In genomic region chr19:39858541-39858940, GRCh38 we compare ENCODE assay signal across 13 cellular contexts. TPM values are rescaled to one million over a fixed set of nuclear protein-coding genes. Genes with fewer than 3 reads are reported as not detected.
A peak's percentile ranks its signal among the peaks of the same experiment; 100 is the strongest.
DNase-seq lines count a peak whose midpoint lies in the region; ATAC-seq and TF ChIP-seq lines count a peak whose summit lies in the region.
"Had no signal": no experiment of that assay in that cellular context is flagged by ENCODE, and none has a peak within 500 bp of the region (broad histone marks: within the 10 kb centered on the region; RNA-seq: fewer than 3 reads in every experiment).

No MANE protein-coding gene starts in this region.

- peak overlapping the region; percentile 28; the same call in 1 of the 2 replicates for H3K4me3 ChIP-seq in IMR-90 (ENCODE audit: insufficient read depth, low read depth, low read length)
- H3K4me3 ChIP-seq: suprapubic skin had no signal

- H3K27me3 Mint-ChIP-seq in chondrocyte (ENCODE audit: low read depth), result peaks cover 21% of the 10 kb centered on the region
- H3K27me3 Mint-ChIP-seq in neural crest cell (ENCODE audit: low read depth), result peaks cover 12% of the 10 kb centered on the region

- no peaks in the 10 kb centered on the region for H3K9me1 ChIP-seq in IMR-90 (ENCODE audit: insufficient read depth, low read length)

- no peaks in the 10 kb centered on the region for H3K79me1 ChIP-seq in IMR-90 (ENCODE audit: low read depth in 1 of 2, low read length in 2 of 2)

- no peak overlapping the region for H2BK20ac ChIP-seq in IMR-90 (ENCODE audit: low read depth, low read length)

- no peak overlapping the region for H2AK5ac ChIP-seq in IMR-90 (ENCODE audit: low read depth, low read length)

- DNase-seq in Daoy (ENCODE audit: low read depth), result peak; percentile 69
- peak; percentile 63 for DNase-seq in IMR-90
- no peak for DNase-seq in chondrocyte (ENCODE audit: low spot score)
- DNase-seq in neural crest cell (ENCODE audit: low read depth, low spot score), result no peak
- DNase-seq: activated CD4-positive, CD25-positive, alpha-beta regulatory T cell; hippocampal formation; KG1; NCI-H2107 had no signal

- H3K4me1 ChIP-seq in IMR-90 (ENCODE audit: control insufficient read depth, insufficient read depth, low read length), result no peaks in the 10 kb centered on the region
- H3K4me1 ChIP-seq: suprapubic skin had no signal

- H3K27me3 ChIP-seq in IMR-90 (ENCODE audit: control insufficient read depth, insufficient read depth, low read length), result no peaks in the 10 kb centered on the region
- H3K27me3 ChIP-seq: suprapubic skin had no signal

- H3K9ac ChIP-seq in IMR-90 (ENCODE audit: low read depth, low read length), result no peak overlapping the region

- no peak overlapping the region for H3K56ac ChIP-seq in IMR-90 (ENCODE audit: extremely low read depth, insufficient read depth, low read length)

- no peak overlapping the region for H3K27ac ChIP-seq in IMR-90 (ENCODE audit: insufficient read depth, low read length)
- H3K27ac ChIP-seq: suprapubic skin had no signal

- no peak overlapping the region for H2AK9ac ChIP-seq in IMR-90 (replicated peaks; ENCODE audit: low read depth, low read length, poor library complexity)

- TF ChIP-seq RAD21 in IMR-90 (IDR thresholded peaks at IDR 0.05; ENCODE audit: low read length), result no peak

- H2AFZ ChIP-seq in IMR-90 (replicated peaks; ENCODE audit: low read length, poor library complexity), result no peak overlapping the region

- H3K27ac Mint-ChIP-seq in chondrocyte (ENCODE audit: unreplicated experiment), result no peak overlapping the region
- H3K27ac Mint-ChIP-seq in neural crest cell (ENCODE audit: unreplicated experiment), result peak overlapping the region; percentile 86

- no peak overlapping the region for H2BK120ac ChIP-seq in IMR-90 (ENCODE audit: low read depth, low read length)

- no peaks in the 10 kb centered on the region for H3K36me3 Mint-ChIP-seq in chondrocyte (ENCODE audit: low read depth)
- H3K36me3 Mint-ChIP-seq in neural crest cell (ENCODE audit: low read depth), result no peaks in the 10 kb centered on the region

- POLR2A ChIA-PET in IMR-90 (lab: Charles Lee; ENCODE audit: unreplicated experiment), result no interaction called here

- H3K9me3 ChIP-seq in IMR-90 (ENCODE audit: control insufficient read depth, insufficient read depth, low read length), result no peaks in the 10 kb centered on the region
- H3K9me3 ChIP-seq: suprapubic skin had no signal

- dilution Hi-C loops in IMR-90 (cut with HindIII; ENCODE audit: low sequenced_read_pairs, unreplicated experiment), result no loop called here

- no peak overlapping the region; the same call in 1 of the 2 replicates for H4K5ac ChIP-seq in IMR-90 (ENCODE audit: low read depth, low read length)

- H3K9me3 Mint-ChIP-seq in chondrocyte (ENCODE audit: low read depth) (peaks cover 4% of the 10 kb centered on the region), neural crest cell (peaks cover 7% of the 10 kb centered on the region)

- H3K14ac ChIP-seq in IMR-90 (replicated peaks; ENCODE audit: low read depth, low read length), result no peak overlapping the region

- no peak overlapping the region for H2BK5ac ChIP-seq in IMR-90 (ENCODE audit: low read depth, low read length, poor library complexity, severe bottlenecking)

- intact Hi-C loops in IMR-90 (cut with micrococcal nuclease), result no loop called here

- no peaks in the 10 kb centered on the region for H4K20me1 ChIP-seq in IMR-90 (ENCODE audit: insufficient read depth, low read length)

- H4K91ac ChIP-seq in IMR-90 (ENCODE audit: insufficient read depth, low read depth, low read length), result no peak overlapping the region

- peak overlapping the region; percentile 60 for H3K4me3 Mint-ChIP-seq in chondrocyte (ENCODE audit: unreplicated experiment)
- H3K4me3 Mint-ChIP-seq in neural crest cell, result peak overlapping the region; percentile 20

- no peak overlapping the region for H3K4ac ChIP-seq in IMR-90 (ENCODE audit: low read depth, low read length)

- H2BK15ac ChIP-seq in IMR-90 (ENCODE audit: low read depth, low read length), result no peak overlapping the region

- H3K4me2 ChIP-seq in IMR-90 (ENCODE audit: low read depth, low read length), result peak overlapping the region; percentile 31

- no peak overlapping the region for H4K8ac ChIP-seq in IMR-90 (ENCODE audit: low read depth in 2 of 2, low read length in 2 of 2)

- in situ Hi-C loops in IMR-90 (cut with MboI; ENCODE audit: low sequenced_read_pairs), result no loop called here

- WGBS in IMR-90 (ENCODE audit: extremely low coverage in 2 of 2, insufficient read length in 1 of 2), 2 experiments, result no CpG with 5 or more reads among the region's 11 CpGs

- no peak overlapping the region for H3K23ac ChIP-seq in IMR-90 (ENCODE audit: low read depth, low read length)

- H3K4me1 Mint-ChIP-seq in chondrocyte (ENCODE audit: low read depth) (no peaks in the 10 kb centered on the region), neural crest cell (peaks cover 12% of the 10 kb centered on the region)

- ATAC-seq in IMR-90 (ENCODE audit: low read depth), result peak; percentile 78
- ATAC-seq in esophagus mucosa, result no peak
- ATAC-seq in HG03342 (IDR thresholded peaks at IDR 0.05; ENCODE audit: unreplicated experiment), result no peak
- no peak for ATAC-seq in GM21737 (IDR thresholded peaks at IDR 0.05; ENCODE audit: unreplicated experiment)
- ATAC-seq in GM19351 (IDR thresholded peaks at IDR 0.05; ENCODE audit: unreplicated experiment), result no peak

- no TSS peak for BruUV-seq in IMR-90 (replicated peaks; lab: Mats Ljungman, UMichigan)

- no peak for TF ChIP-seq POLR2A in IMR-90 (IDR thresholded peaks at IDR 0.05; ENCODE audit: low read depth, low read length)

- H3K18ac ChIP-seq in IMR-90 (ENCODE audit: low read depth, low read length), result no peak overlapping the region

- no peak for TF ChIP-seq CTCF in IMR-90 (conservative IDR thresholded peaks at IDR 0.05; ENCODE audit: low read depth, low read length)
- TF ChIP-seq CTCF in chondrocyte (IDR thresholded peaks at IDR 0.05), result no peak
- TF ChIP-seq CTCF in neural crest cell (conservative IDR thresholded peaks at IDR 0.05), result no peak

- CTCF ChIA-PET in IMR-90 (lab: Yijun Ruan, JAX), result no interaction called here

- no peaks in the 10 kb centered on the region for H3K36me3 ChIP-seq in IMR-90 (ENCODE audit: control insufficient read depth, insufficient read depth, low read length)
- H3K36me3 ChIP-seq: suprapubic skin had no signal

TF ChIP-seq in IMR-90, 13 proteins besides CTCF, POLR2A, EP300 and RAD21:
- TF ChIP-seq, protein P1, sequence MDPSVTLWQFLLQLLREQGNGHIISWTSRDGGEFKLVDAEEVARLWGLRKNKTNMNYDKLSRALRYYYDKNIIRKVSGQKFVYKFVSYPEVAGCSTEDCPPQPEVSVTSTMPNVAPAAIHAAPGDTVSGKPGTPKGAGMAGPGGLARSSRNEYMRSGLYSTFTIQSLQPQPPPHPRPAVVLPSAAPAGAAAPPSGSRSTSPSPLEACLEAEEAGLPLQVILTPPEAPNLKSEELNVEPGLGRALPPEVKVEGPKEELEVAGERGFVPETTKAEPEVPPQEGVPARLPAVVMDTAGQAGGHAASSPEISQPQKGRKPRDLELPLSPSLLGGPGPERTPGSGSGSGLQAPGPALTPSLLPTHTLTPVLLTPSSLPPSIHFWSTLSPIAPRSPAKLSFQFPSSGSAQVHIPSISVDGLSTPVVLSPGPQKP (IDR thresholded peaks at IDR 0.05; ENCODE audit: borderline replicate concordance, low read depth, low read length), result no peak
- TF ChIP-seq USF2 (IDR thresholded peaks at IDR 0.05; ENCODE audit: low read depth, low read length) (no peak), MAFK (IDR thresholded peaks at IDR 0.05; ENCODE audit: low read depth, low read length) (no peak), CEBPB (IDR thresholded peaks at IDR 0.05; ENCODE audit: low read depth, low read length) (no peak), MXI1 (IDR thresholded peaks at IDR 0.05; ENCODE audit: borderline replicate concordance, low read depth, low read length) (no peak), RCOR1 (IDR thresholded peaks at IDR 0.05; ENCODE audit: insufficient replicate concordance, low read length) (no peak), FOS (IDR thresholded peaks at IDR 0.05; ENCODE audit: low read depth, low read length) (no peak), SMC3 (IDR thresholded peaks at IDR 0.05; ENCODE audit: low read depth, low read length) (no peak), NFE2L2 (IDR thresholded peaks at IDR 0.05; ENCODE audit: low read depth, low read length) (no peak), BHLHE40 (IDR thresholded peaks at IDR 0.05; ENCODE audit: low read depth, low read length) (no peak), RFX5 (IDR thresholded peaks at IDR 0.05; ENCODE audit: low read depth, low read length) (no peak)

RNA-seq across cellular contexts. Expression of gene FBL, which starts 12.4 kb away (rescaled TPM):
- total RNA-seq in Daoy (2014; rRNA removed; shearing (Covaris generic)), result 345 and 375 TPM in 2 replicates
- total RNA-seq in IMR-90 (2012; rRNA removed) (211 and 259 TPM in 2 replicates), chondrocyte (95.0 to 119 TPM (median 104 TPM) in 3 replicates), neural crest cell (473 and 489 TPM in 2 replicates), esophagus mucosa (294 TPM)
- 405 and 446 TPM in 2 replicates for polyA plus RNA-seq in IMR-90 (2012; rRNA removed)
- polyA plus RNA-seq in IMR-90 (2012; cell fraction: cytosol; rRNA removed), result 291 and 322 TPM in 2 replicates
- 96.8 and 135 TPM in 2 replicates for polyA plus RNA-seq in IMR-90 (2012; cell fraction: nucleus; rRNA removed; ENCODE audit: low replicate concordance)

RNA-seq across cellular contexts. Expression of gene DYRK1B, which starts 24.6 kb away (rescaled TPM):
- 1.3 and 1.5 TPM in 2 replicates for total RNA-seq in Daoy (2014; rRNA removed; shearing (Covaris generic))
- total RNA-seq in IMR-90 (2012; rRNA removed), result 2.7 and 3.6 TPM in 2 replicates
- polyA plus RNA-seq in IMR-90 (2012; rRNA removed), result 10.2 and 11.4 TPM in 2 replicates
- 10.2 and 18.8 TPM in 2 replicates for polyA plus RNA-seq in IMR-90 (2012; cell fraction: cytosol; rRNA removed)
- 34.3 and 52.3 TPM in 2 replicates for polyA plus RNA-seq in IMR-90 (2012; cell fraction: nucleus; rRNA removed; ENCODE audit: low replicate concordance)
- 15.0 to 20.0 TPM (median 19.6 TPM) in 3 replicates for total RNA-seq in chondrocyte
- 40.5 and 44.9 TPM in 2 replicates for total RNA-seq in neural crest cell
- total RNA-seq in esophagus mucosa, result 10.1 TPM

Comparison
In these comparisons a context has a peak if more than half of its experiments do, and no peak if none do; other contexts are left out.
1. DNase-seq: peak in Daoy (single experiment) and IMR-90 (single experiment); none in chondrocyte (single experiment) and neural crest cell (single experiment).